ENCODE assay signal across 8 cellular contexts in genomic region chr11:98398508-98398907, GRCh38.
"Had no signal": no experiment of that assay in that cellular context is flagged by ENCODE, and none has a peak within 500 bp of the region (broad histone marks: within the 10 kb centered on the region; RNA-seq: fewer than 3 reads in every experiment).

No MANE protein-coding gene starts in this region.

- FAIRE-seq: G401.6, GM12878, GM12891, GM12892, GM18507, GM19239 had no signal

- ATAC-seq: GM12878 had no signal

- H3K4me3 ChIP-seq: GM12878 had no signal

- DNase-seq: GDM1, GF-D8 had no signal
